In the genomic region with DNA sequence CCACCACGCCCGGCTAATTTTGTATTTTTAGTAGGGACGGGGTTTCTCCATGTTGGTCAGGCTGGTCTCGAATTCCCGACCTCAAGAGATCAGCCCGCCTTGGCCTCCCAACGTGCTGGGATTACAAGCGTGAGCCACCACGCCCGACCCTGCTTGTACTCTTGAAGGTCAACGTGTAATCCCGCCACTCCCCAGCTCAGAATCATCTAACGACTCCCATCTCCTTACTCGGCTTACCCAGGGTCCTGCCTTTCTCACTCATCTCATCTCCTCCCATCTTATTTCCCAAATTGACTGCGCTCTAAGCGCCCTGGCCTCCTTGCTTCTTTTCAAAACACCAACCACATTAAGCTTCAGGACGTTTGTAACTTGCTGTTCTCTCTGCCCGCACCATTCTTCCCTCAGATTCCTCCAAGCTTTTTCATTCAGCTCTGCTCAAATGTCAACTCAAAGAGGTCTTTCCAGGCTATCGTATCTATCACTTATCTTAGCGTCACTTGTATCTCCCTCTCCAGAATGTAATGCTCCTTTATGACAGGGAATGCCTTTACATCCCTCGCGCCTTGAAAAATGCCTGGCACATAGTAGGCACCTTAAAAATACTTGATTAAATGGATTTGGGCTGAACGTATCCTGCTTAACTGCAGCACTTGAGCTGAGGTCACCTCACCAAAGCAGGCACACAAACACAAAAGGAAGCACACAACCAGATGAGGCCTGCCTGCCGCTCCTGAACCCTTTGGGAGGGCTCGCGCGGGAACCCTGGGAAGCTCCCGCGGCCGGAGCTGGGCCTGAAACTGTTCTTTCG, we compare ENCODE assay signal across 1 cellular context.
TF ChIP-seq lines count a peak whose summit lies in the region.

No MANE protein-coding gene starts in this region.

TF ChIP-seq in HepG2, 621 proteins besides CTCF, POLR2A, EP300 and RAD21 (continued from another document and continues in another):
- no peak; the same call in 1 of the 2 replicates for TF ChIP-seq ZNF546 (CRISPR knock-in tag; conservative IDR thresholded peaks at IDR 0.05)
- TF ChIP-seq KDM6A (CRISPR knock-in tag; IDR thresholded peaks at IDR 0.05; ENCODE audit: low read depth): no peak
- TF ChIP-seq, protein P1, sequence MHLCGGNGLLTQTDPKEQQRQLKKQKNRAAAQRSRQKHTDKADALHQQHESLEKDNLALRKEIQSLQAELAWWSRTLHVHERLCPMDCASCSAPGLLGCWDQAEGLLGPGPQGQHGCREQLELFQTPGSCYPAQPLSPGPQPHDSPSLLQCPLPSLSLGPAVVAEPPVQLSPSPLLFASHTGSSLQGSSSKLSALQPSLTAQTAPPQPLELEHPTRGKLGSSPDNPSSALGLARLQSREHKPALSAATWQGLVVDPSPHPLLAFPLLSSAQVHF (CRISPR knock-in tag; IDR thresholded peaks at IDR 0.05): 0 out of 2 replicates have a peak, but pooled peaks have one; percentile 50
- no peak for TF ChIP-seq ZNF225 (CRISPR knock-in tag; IDR thresholded peaks at IDR 0.05)
- TF ChIP-seq, protein P2, sequence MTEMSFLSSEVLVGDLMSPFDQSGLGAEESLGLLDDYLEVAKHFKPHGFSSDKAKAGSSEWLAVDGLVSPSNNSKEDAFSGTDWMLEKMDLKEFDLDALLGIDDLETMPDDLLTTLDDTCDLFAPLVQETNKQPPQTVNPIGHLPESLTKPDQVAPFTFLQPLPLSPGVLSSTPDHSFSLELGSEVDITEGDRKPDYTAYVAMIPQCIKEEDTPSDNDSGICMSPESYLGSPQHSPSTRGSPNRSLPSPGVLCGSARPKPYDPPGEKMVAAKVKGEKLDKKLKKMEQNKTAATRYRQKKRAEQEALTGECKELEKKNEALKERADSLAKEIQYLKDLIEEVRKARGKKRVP (CRISPR knock-in tag; IDR thresholded peaks at IDR 0.05): 0 out of 4 replicates have a peak, but pooled peaks of 1 of the 2 experiments have one; percentile 8
- no peak for TF ChIP-seq CENPT (CRISPR knock-in tag; IDR thresholded peaks at IDR 0.05; ENCODE audit: low read depth)
- TF ChIP-seq ATF1 (CRISPR knock-in tag; IDR thresholded peaks at IDR 0.05): no peak
- no peak for TF ChIP-seq PHB2 (IDR thresholded peaks at IDR 0.05; ENCODE audit: partially characterized antibody)
- TF ChIP-seq ESRRA (CRISPR knock-in tag; IDR thresholded peaks at IDR 0.05; ENCODE audit: low read depth): no peak
- TF ChIP-seq RBFOX2 (IDR thresholded peaks at IDR 0.05; ENCODE audit: low read depth, low read length): no peak
- TF ChIP-seq ZSCAN30 (CRISPR knock-in tag; IDR thresholded peaks at IDR 0.05): peak; percentile 30; the same call in 1 of the 2 replicates
- TF ChIP-seq, protein P3, sequence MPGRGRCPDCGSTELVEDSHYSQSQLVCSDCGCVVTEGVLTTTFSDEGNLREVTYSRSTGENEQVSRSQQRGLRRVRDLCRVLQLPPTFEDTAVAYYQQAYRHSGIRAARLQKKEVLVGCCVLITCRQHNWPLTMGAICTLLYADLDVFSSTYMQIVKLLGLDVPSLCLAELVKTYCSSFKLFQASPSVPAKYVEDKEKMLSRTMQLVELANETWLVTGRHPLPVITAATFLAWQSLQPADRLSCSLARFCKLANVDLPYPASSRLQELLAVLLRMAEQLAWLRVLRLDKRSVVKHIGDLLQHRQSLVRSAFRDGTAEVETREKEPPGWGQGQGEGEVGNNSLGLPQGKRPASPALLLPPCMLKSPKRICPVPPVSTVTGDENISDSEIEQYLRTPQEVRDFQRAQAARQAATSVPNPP (CRISPR knock-in tag; IDR thresholded peaks at IDR 0.05): no peak
- TF ChIP-seq PRMT3 (CRISPR knock-in tag; IDR thresholded peaks at IDR 0.05; ENCODE audit: borderline replicate concordance, low read depth): no peak
- no peak for TF ChIP-seq ZNF350 (CRISPR knock-in tag; IDR thresholded peaks at IDR 0.05; ENCODE audit: borderline replicate concordance, low read depth)
- peak; percentile 97 for TF ChIP-seq ZKSCAN1 (IDR thresholded peaks at IDR 0.05; ENCODE audit: low read length)
- no peak for TF ChIP-seq AGO2 (optimal IDR thresholded peaks at IDR 0.05; ENCODE audit: low read depth, low read length)
- TF ChIP-seq, protein P4, sequence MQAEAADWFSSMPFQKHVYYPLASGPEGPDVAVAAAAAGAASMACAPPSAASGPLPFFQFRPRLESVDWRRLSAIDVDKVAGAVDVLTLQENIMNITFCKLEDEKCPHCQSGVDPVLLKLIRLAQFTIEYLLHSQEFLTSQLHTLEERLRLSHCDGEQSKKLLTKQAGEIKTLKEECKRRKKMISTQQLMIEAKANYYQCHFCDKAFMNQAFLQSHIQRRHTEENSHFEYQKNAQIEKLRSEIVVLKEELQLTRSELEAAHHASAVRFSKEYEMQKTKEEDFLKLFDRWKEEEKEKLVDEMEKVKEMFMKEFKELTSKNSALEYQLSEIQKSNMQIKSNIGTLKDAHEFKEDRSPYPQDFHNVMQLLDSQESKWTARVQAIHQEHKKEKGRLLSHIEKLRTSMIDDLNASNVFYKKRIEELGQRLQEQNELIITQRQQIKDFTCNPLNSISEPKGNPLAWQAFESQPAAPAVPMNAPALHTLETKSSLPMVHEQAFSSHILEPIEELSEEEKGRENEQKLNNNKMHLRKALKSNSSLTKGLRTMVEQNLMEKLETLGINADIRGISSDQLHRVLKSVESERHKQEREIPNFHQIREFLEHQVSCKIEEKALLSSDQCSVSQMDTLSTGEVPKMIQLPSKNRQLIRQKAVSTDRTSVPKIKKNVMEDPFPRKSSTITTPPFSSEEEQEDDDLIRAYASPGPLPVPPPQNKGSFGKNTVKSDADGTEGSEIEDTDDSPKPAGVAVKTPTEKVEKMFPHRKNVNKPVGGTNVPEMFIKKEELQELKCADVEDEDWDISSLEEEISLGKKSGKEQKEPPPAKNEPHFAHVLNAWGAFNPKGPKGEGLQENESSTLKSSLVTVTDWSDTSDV (CRISPR knock-in tag; IDR thresholded peaks at IDR 0.05): no peak
- TF ChIP-seq, protein P5, sequence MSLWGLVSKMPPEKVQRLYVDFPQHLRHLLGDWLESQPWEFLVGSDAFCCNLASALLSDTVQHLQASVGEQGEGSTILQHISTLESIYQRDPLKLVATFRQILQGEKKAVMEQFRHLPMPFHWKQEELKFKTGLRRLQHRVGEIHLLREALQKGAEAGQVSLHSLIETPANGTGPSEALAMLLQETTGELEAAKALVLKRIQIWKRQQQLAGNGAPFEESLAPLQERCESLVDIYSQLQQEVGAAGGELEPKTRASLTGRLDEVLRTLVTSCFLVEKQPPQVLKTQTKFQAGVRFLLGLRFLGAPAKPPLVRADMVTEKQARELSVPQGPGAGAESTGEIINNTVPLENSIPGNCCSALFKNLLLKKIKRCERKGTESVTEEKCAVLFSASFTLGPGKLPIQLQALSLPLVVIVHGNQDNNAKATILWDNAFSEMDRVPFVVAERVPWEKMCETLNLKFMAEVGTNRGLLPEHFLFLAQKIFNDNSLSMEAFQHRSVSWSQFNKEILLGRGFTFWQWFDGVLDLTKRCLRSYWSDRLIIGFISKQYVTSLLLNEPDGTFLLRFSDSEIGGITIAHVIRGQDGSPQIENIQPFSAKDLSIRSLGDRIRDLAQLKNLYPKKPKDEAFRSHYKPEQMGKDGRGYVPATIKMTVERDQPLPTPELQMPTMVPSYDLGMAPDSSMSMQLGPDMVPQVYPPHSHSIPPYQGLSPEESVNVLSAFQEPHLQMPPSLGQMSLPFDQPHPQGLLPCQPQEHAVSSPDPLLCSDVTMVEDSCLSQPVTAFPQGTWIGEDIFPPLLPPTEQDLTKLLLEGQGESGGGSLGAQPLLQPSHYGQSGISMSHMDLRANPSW (CRISPR knock-in tag; IDR thresholded peaks at IDR 0.05; ENCODE audit: borderline replicate concordance): peak; percentile 21; the same call in 1 of the 2 replicates
- TF ChIP-seq HDAC6 (IDR thresholded peaks at IDR 0.05; ENCODE audit: low read depth, low read length): no peak
- TF ChIP-seq, protein P6, sequence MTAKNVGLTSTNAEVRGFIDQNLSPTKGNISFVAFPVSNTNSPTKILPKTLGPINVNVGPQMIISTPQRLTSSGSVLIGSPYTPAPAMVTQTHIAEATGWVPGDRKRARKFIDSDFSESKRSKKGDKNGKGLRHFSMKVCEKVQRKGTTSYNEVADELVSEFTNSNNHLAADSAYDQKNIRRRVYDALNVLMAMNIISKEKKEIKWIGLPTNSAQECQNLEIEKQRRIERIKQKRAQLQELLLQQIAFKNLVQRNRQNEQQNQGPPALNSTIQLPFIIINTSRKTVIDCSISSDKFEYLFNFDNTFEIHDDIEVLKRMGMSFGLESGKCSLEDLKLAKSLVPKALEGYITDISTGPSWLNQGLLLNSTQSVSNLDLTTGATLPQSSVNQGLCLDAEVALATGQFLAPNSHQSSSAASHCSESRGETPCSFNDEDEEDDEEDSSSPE (CRISPR knock-in tag; IDR thresholded peaks at IDR 0.05): no peak
- no peak for TF ChIP-seq FOXJ3 (CRISPR knock-in tag; IDR thresholded peaks at IDR 0.05; ENCODE audit: borderline replicate concordance)
- TF ChIP-seq ELF4 (CRISPR knock-in tag; IDR thresholded peaks at IDR 0.05; ENCODE audit: borderline replicate concordance): no peak
- no peak for TF ChIP-seq KMT2B (CRISPR knock-in tag; IDR thresholded peaks at IDR 0.05)
- no peak for TF ChIP-seq GZF1 (CRISPR knock-in tag; IDR thresholded peaks at IDR 0.05)
- 0 out of 2 replicates have a peak, but pooled peaks have one; percentile 13 for TF ChIP-seq ZNF224 (CRISPR knock-in tag; IDR thresholded peaks at IDR 0.05)
- peak; percentile 6; the same call in 1 of the 2 replicates for TF ChIP-seq ZNF670 (CRISPR knock-in tag; IDR thresholded peaks at IDR 0.05; ENCODE audit: borderline replicate concordance)
- no peak for TF ChIP-seq ZNF138 (CRISPR knock-in tag; IDR thresholded peaks at IDR 0.05; ENCODE audit: low read depth)
- no peak for TF ChIP-seq ZFP36L2 (CRISPR knock-in tag; IDR thresholded peaks at IDR 0.05)
- TF ChIP-seq, protein P7, sequence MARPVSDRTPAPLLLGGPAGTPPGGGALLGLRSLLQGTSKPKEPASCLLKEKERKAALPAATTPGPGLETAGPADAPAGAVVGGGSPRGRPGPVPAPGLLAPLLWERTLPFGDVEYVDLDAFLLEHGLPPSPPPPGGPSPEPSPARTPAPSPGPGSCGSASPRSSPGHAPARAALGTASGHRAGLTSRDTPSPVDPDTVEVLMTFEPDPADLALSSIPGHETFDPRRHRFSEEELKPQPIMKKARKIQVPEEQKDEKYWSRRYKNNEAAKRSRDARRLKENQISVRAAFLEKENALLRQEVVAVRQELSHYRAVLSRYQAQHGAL (CRISPR knock-in tag; IDR thresholded peaks at IDR 0.05; ENCODE audit: not compliant biosample characterization): no peak
- no peak for TF ChIP-seq CAMTA2 (CRISPR knock-in tag; IDR thresholded peaks at IDR 0.05; ENCODE audit: borderline replicate concordance)
- TF ChIP-seq ISL2 (CRISPR knock-in tag; IDR thresholded peaks at IDR 0.05): no peak
- TF ChIP-seq, protein P8, sequence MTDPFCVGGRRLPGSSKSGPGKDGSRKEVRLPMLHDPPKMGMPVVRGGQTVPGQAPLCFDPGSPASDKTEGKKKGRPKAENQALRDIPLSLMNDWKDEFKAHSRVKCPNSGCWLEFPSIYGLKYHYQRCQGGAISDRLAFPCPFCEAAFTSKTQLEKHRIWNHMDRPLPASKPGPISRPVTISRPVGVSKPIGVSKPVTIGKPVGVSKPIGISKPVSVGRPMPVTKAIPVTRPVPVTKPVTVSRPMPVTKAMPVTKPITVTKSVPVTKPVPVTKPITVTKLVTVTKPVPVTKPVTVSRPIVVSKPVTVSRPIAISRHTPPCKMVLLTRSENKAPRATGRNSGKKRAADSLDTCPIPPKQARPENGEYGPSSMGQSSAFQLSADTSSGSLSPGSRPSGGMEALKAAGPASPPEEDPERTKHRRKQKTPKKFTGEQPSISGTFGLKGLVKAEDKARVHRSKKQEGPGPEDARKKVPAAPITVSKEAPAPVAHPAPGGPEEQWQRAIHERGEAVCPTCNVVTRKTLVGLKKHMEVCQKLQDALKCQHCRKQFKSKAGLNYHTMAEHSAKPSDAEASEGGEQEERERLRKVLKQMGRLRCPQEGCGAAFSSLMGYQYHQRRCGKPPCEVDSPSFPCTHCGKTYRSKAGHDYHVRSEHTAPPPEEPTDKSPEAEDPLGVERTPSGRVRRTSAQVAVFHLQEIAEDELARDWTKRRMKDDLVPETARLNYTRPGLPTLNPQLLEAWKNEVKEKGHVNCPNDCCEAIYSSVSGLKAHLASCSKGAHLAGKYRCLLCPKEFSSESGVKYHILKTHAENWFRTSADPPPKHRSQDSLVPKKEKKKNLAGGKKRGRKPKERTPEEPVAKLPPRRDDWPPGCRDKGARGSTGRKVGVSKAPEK (CRISPR knock-in tag; IDR thresholded peaks at IDR 0.05; ENCODE audit: borderline replicate concordance): no peak
- no peak for TF ChIP-seq MIER3 (CRISPR knock-in tag; IDR thresholded peaks at IDR 0.05; ENCODE audit: borderline replicate concordance)
- no peak for TF ChIP-seq BORCS8-MEF2B (CRISPR knock-in tag; IDR thresholded peaks at IDR 0.05)
- TF ChIP-seq SMAD1 (CRISPR knock-in tag; IDR thresholded peaks at IDR 0.05; ENCODE audit: borderline replicate concordance, low read depth): no peak
- no peak for TF ChIP-seq ZNF776 (CRISPR knock-in tag; IDR thresholded peaks at IDR 0.05)
- TF ChIP-seq, protein P9, sequence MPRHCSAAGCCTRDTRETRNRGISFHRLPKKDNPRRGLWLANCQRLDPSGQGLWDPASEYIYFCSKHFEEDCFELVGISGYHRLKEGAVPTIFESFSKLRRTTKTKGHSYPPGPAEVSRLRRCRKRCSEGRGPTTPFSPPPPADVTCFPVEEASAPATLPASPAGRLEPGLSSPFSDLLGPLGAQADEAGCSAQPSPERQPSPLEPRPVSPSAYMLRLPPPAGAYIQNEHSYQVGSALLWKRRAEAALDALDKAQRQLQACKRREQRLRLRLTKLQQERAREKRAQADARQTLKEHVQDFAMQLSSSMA (CRISPR knock-in tag; IDR thresholded peaks at IDR 0.05): no peak
- TF ChIP-seq ZNF709 (CRISPR knock-in tag; IDR thresholded peaks at IDR 0.05): no peak
- TF ChIP-seq ZNF788 (CRISPR knock-in tag; IDR thresholded peaks at IDR 0.05; ENCODE audit: borderline replicate concordance): no peak
- TF ChIP-seq RFXAP (CRISPR knock-in tag; IDR thresholded peaks at IDR 0.05; ENCODE audit: borderline replicate concordance): no peak
- no peak for TF ChIP-seq GATA4 (IDR thresholded peaks at IDR 0.05; ENCODE audit: borderline replicate concordance, low read depth)
- no peak for TF ChIP-seq TAF1 (CRISPR knock-in tag; IDR thresholded peaks at IDR 0.05)
- no peak for TF ChIP-seq ZNF3 (CRISPR knock-in tag; IDR thresholded peaks at IDR 0.05)
- no peak for TF ChIP-seq SIN3B (IDR thresholded peaks at IDR 0.05; ENCODE audit: low read length)
- no peak for TF ChIP-seq RFX5 (IDR thresholded peaks at IDR 0.05; ENCODE audit: low read depth, low read length)
- TF ChIP-seq ELF3 (CRISPR knock-in tag; IDR thresholded peaks at IDR 0.05): no peak
- TF ChIP-seq, protein P10, sequence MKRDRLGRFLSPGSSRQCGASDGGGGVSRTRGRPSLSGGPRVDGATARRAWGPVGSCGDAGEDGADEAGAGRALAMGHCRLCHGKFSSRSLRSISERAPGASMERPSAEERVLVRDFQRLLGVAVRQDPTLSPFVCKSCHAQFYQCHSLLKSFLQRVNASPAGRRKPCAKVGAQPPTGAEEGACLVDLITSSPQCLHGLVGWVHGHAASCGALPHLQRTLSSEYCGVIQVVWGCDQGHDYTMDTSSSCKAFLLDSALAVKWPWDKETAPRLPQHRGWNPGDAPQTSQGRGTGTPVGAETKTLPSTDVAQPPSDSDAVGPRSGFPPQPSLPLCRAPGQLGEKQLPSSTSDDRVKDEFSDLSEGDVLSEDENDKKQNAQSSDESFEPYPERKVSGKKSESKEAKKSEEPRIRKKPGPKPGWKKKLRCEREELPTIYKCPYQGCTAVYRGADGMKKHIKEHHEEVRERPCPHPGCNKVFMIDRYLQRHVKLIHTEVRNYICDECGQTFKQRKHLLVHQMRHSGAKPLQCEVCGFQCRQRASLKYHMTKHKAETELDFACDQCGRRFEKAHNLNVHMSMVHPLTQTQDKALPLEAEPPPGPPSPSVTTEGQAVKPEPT (CRISPR knock-in tag; IDR thresholded peaks at IDR 0.05; ENCODE audit: low read depth): no peak
- no peak for TF ChIP-seq MAFK (conservative IDR thresholded peaks at IDR 0.05 in 1 of 2, IDR thresholded peaks at IDR 0.05 in 1 of 2; ENCODE audit: low read length in 2 of 2)
- TF ChIP-seq ZSCAN21 (CRISPR knock-in tag; IDR thresholded peaks at IDR 0.05; ENCODE audit: borderline replicate concordance): peak; percentile 8; the same call in 1 of the 2 replicates
